29 cellular contexts compared by ENCODE assay signal in the genomic region with DNA sequence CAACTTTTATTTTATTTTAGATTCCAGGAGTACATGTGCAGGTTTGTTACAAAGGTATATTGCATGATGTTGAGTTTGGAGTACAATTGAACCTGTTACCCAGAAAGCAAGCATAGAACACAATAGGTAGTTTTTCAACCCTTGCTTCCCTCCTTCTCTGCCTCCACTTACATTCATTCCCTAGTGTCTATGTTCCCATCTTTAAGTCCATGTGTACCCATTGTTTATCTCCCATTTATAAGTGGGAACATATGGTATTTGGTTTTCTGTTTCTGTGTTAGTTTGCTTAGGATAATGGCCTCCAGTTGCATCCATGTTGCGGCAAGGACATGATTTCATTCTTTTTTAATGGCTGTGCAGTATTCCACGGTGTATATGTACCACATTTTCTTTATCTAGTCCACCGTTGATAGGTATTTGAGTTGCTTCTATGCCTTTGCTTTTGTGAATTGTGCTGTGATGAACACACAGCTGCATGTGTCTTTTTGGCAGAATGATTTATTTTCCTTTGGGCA.
"Had no signal": no experiment of that assay in that cellular context is flagged by ENCODE, and none has a peak within 500 bp of the region (broad histone marks: within the 10 kb centered on the region; RNA-seq: fewer than 3 reads in every experiment).

No MANE protein-coding gene starts in this region.

- H3K4me1 Mint-ChIP-seq: naive thymus-derived CD4-positive, alpha-beta T cell; natural killer cell; nephron; neural progenitor cell; stimulated activated memory B cell treated with anti-CD40 and anti-IgM and Interleukin-4, amounts not matched to agents 10 μg/mL and 1 μg/mL and 100 μg/mL, for 72 hours had no signal

- H3K27ac ChIP-seq: neural progenitor cell, ovary, parathyroid adenoma, psoas muscle, right lobe of liver, sigmoid colon, stomach, thoracic aorta, thyroid gland, tibial nerve, upper lobe of left lung, uterus had no signal

- FAIRE-seq: small intestine had no signal

- H3K9ac ChIP-seq: neural progenitor cell, parathyroid adenoma had no signal

- H2AFZ ChIP-seq: neural progenitor cell, parathyroid adenoma had no signal

- H3K27me3 ChIP-seq: neural progenitor cell, ovary, right lobe of liver, sigmoid colon, stomach, thyroid gland, tibial nerve, upper lobe of left lung, uterus had no signal

- H3K27ac Mint-ChIP-seq: naive thymus-derived CD4-positive, alpha-beta T cell; natural killer cell; nephron; neural progenitor cell; progenitor cell of endocrine pancreas; stimulated activated memory B cell treated with anti-CD40 and anti-IgM and Interleukin-4, amounts not matched to agents 10 μg/mL and 1 μg/mL and 100 μg/mL, for 72 hours; stimulated activated naive CD8-positive, alpha-beta T cell treated with anti-CD3 and anti-CD28 coated beads, Interleukin-15, Interleukin-2, amounts not matched to agents 100 ng/mL and 50 ng/mL, for 24 hours had no signal

- H3K4me3 Mint-ChIP-seq: naive thymus-derived CD4-positive, alpha-beta T cell; natural killer cell; nephron; neural progenitor cell; stimulated activated memory B cell treated with anti-CD40 and anti-IgM and Interleukin-4, amounts not matched to agents 10 μg/mL and 1 μg/mL and 100 μg/mL, for 72 hours; stimulated activated naive CD8-positive, alpha-beta T cell treated with anti-CD3 and anti-CD28 coated beads, Interleukin-15, Interleukin-2, amounts not matched to agents 100 ng/mL and 50 ng/mL, for 24 hours had no signal

- H3K9me3 ChIP-seq: thyroid gland, uterus had no signal

- ATAC-seq: naive thymus-derived CD4-positive, alpha-beta T cell; natural killer cell; psoas muscle; right cardiac atrium; right lobe of liver; stimulated activated memory B cell treated with anti-CD40 and anti-IgM and Interleukin-4, amounts not matched to agents 10 μg/mL and 1 μg/mL and 100 μg/mL, for 72 hours had no signal

- H3K4me2 ChIP-seq: neural progenitor cell had no signal

- H3K27me3 Mint-ChIP-seq: naive thymus-derived CD4-positive, alpha-beta T cell; progenitor cell of endocrine pancreas; stimulated activated memory B cell treated with anti-CD40 and anti-IgM and Interleukin-4, amounts not matched to agents 10 μg/mL and 1 μg/mL and 100 μg/mL, for 72 hours had no signal

- H3K36me3 ChIP-seq: ovary, right lobe of liver, sigmoid colon, stomach, thoracic aorta, thyroid gland, tibial nerve, upper lobe of left lung, uterus had no signal

- H3K4me1 ChIP-seq: neural progenitor cell, parathyroid adenoma, psoas muscle, right lobe of liver, sigmoid colon, stomach, thyroid gland, tibial nerve, upper lobe of left lung, uterus had no signal

- H3K79me2 ChIP-seq: parathyroid adenoma had no signal

- DNase-seq: naive thymus-derived CD4-positive, alpha-beta T cell; natural killer cell; occipital lobe; ovary; posterior cingulate gyrus; psoas muscle; right cardiac atrium; right lobe of liver; sigmoid colon; small intestine; stimulated activated CD4-positive, alpha-beta T cell treated with anti-CD3 and anti-CD28 coated beads, Interleukin-12 subunit alpha, Interleukin-12 subunit beta, amount 100 ng/mL, for 4 hours; stimulated activated CD4-positive, alpha-beta T cell treated with anti-CD3 and anti-CD28 coated beads, Interleukin-1b, Interleukin-23, amount 100 ng/mL, for 48 hours; stimulated activated CD4-positive, alpha-beta T cell treated with anti-CD3 and anti-CD28 coated beads, Interleukin-4, amount 100 ng/mL, for 1 hour; stimulated activated CD4-positive, alpha-beta T cell treated with anti-CD3 and anti-CD28 coated beads, Interleukin-4, amount 100 ng/mL, for 4 hours; stimulated activated CD8-positive, alpha-beta memory T cell treated with anti-CD3 and anti-CD28 coated beads, Interleukin-4, amount 100 ng/mL, for 48 hours; stimulated activated naive CD4-positive, alpha-beta T cell treated with Interleukin-2 at 50 U/mL for 16 hours; stomach; thyroid gland; trophoblast cell; upper lobe of left lung; uterus had no signal

- H3K4me3 ChIP-seq: neural progenitor cell, ovary, psoas muscle, right lobe of liver, sigmoid colon, stomach, thoracic aorta, thyroid gland, tibial nerve, upper lobe of left lung, uterus had no signal
